8 cellular contexts compared by ENCODE assay signal in the genomic region with DNA sequence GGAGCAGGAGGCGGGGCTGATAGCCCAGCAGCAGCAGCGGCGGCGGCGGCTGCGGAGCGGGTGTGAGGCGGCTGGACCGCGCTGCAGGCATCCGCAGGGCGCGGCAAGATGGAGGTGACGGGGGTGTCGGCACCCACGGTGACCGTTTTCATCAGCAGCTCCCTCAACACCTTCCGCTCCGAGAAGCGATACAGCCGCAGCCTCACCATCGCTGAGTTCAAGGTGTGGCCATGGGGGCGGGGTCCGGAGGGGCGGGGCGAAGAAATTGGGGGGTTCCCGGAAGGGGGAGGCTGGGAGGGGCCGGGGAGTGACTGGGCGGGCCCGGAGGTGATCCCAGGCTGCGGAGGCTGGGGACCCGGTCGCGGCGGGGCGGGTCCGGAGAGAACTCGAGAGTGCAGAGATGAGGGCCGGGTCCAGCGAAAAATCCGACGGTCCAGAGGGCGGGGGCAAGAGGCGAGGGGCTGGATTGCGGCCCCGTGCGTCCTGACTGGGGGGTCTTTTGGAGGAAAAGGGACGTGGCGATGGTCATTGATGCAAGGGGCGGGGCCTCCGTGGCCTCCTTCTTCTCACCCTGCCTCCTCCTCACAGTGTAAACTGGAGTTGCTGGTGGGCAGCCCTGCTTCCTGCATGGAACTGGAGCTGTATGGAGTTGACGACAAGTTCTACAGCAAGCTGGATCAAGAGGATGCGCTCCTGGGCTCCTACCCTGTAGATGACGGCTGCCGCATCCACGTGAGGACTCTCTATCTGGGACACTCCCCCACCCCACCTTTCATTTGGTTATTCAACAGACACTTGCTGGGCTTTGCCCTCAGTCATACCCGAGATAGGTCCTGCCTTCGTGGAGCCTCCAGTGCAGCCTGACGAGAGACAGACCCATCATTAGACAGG. TPM values are rescaled to one million over a fixed set of nuclear protein-coding genes. Genes with fewer than 3 reads are reported as not detected.
DNase-seq lines count a peak whose midpoint lies in the region; ATAC-seq and TF ChIP-seq lines count a peak whose summit lies in the region.

A gene with protein sequence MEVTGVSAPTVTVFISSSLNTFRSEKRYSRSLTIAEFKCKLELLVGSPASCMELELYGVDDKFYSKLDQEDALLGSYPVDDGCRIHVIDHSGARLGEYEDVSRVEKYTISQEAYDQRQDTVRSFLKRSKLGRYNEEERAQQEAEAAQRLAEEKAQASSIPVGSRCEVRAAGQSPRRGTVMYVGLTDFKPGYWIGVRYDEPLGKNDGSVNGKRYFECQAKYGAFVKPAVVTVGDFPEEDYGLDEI (plus strand): TSS at position 16 of the 891 bp plus-strand sequence. CDS start 93 bp downstream, at position 109.

- peak within 1 kb of the TSS; percentile 86 to 98 for H3K9ac ChIP-seq in colonic mucosa (ENCODE audit: low read depth in 2 of 2, low read length in 2 of 2)

- TF ChIP-seq CTCF in C4-2B (conservative IDR thresholded peaks at IDR 0.05) (no peak), colonic mucosa (IDR thresholded peaks at IDR 0.05) (no peak)

- peak within 1 kb of the TSS; percentile 75 for H3K4me3 ChIP-seq in colonic mucosa

- intact Hi-C loops in colonic mucosa (cut with DNase I): loop anchor here (10.0 kb wide), 2 partner anchors 61 to 101 kb away; partner anchors contain the start of genes ALKBH6, THAP8 and WDR62

- ATAC-seq in GM19452 (IDR thresholded peaks at IDR 0.05; ENCODE audit: unreplicated experiment): peak; percentile 27
- no peak for ATAC-seq in HG02840 (IDR thresholded peaks at IDR 0.05; ENCODE audit: low FRiP score, unreplicated experiment)

- no peaks in the 10 kb centered on the region for H3K9me3 ChIP-seq in colonic mucosa

- H3K36me3 ChIP-seq in colonic mucosa: no peaks in the 10 kb centered on the region

- H3K27ac ChIP-seq in C4-2B (peak within 1 kb of the TSS; percentile 91), colonic mucosa (peak within 1 kb of the TSS; percentile 68)

- H3K4me1 ChIP-seq in colonic mucosa: peaks cover 13% of the 10 kb centered on the region

- H3K27me3 ChIP-seq in colonic mucosa: no peaks in the 10 kb centered on the region

- no peak for DNase-seq in M059J (ENCODE audit: low read depth)
- DNase-seq in activated CD4-positive, alpha-beta T cell treated with anti-CD3 and anti-CD28 coated beads for 24 hours (ENCODE audit: low read depth in 2 of 2): peak; percentile 89 to 91
- peak; percentile 93 for DNase-seq in colonic mucosa
- peak; percentile 12 for DNase-seq in medulla oblongata (ENCODE audit: extremely low spot score)
- DNase-seq in stimulated activated CD8-positive, alpha-beta memory T cell treated with anti-CD3 and anti-CD28 coated beads, Interleukin-15, amount 100 ng/mL, for 48 hours (ENCODE audit: low read depth in 2 of 2): peak; percentile 80

RNA-seq across cellular contexts. Expression of the gene that starts here (rescaled TPM):
- 307 and 372 TPM in 2 replicates for total RNA-seq in M059J (2014; rRNA removed; shearing (Covaris generic))
- total RNA-seq in colonic mucosa: 100 to 1,000 TPM in 1 of 2 donors, 10 to 100 TPM in 1; 82.3 to 115 TPM
